ENCODE assay signal across 8 cellular contexts in the genomic region with DNA sequence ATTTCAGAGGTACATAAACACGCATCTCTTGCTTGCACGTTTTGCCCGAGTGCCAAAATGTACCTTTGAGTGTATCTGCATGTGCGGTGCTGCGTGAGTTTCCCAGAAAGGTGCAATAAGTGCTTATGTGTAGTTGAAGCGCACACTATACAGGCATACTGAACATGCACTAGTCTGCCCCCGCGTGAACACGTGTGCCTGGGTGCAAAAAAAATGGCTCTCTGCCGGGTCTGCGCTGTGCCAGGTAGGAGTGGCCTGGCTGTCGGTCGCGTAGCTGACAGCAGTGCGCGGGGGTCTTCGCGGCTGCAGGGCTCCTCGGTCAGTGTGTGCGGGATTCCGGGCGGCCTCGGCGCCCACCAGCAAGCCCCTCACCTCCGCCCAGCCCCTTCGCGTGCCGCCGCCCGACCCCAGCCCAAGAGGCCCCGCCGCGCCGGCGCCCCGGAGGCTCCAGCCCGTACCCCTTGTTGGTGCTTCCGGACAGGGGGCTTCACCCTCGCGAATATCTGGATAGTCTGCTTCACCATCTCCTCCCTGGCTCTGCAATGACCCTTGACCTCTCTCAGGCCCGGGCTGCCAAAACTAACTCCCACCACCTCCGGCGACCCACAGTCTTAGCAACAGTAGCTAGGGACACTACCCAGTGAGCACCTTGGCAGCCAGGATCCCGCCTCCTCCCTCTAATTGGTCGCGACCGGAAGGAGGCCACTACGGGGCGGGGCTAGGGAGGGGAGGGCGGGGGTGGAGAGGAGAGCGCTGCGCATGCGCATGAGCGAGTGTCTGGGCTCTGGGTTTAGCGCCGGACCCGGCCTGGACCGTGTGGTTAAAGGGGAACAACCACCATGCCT. TPM values are rescaled to one million over a fixed set of nuclear protein-coding genes. Genes with fewer than 3 reads are reported as not detected.
DNase-seq lines count a peak whose midpoint lies in the region; ATAC-seq and TF ChIP-seq lines count a peak whose summit lies in the region.

A gene with protein sequence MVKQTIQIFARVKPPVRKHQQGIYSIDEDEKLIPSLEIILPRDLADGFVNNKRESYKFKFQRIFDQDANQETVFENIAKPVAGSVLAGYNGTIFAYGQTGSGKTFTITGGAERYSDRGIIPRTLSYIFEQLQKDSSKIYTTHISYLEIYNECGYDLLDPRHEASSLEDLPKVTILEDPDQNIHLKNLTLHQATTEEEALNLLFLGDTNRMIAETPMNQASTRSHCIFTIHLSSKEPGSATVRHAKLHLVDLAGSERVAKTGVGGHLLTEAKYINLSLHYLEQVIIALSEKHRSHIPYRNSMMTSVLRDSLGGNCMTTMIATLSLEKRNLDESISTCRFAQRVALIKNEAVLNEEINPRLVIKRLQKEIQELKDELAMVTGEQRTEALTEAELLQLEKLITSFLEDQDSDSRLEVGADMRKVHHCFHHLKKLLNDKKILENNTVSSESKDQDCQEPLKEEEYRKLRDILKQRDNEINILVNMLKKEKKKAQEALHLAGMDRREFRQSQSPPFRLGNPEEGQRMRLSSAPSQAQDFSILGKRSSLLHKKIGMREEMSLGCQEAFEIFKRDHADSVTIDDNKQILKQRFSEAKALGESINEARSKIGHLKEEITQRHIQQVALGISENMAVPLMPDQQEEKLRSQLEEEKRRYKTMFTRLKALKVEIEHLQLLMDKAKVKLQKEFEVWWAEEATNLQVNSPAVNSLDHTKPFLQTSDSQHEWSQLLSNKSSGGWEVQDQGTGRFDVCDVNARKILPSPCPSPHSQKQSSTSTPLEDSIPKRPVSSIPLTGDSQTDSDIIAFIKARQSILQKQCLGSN (minus strand): TSS at position 622 of the 845 bp plus-strand sequence. CDS start 98 bp downstream, at position 524.

- H3K27me3 ChIP-seq in HUES48 (ENCODE audit: control insufficient read depth, insufficient read depth, low read length), result no peaks in the 10 kb centered on the region

- no peak within 1 kb of the TSS for H3K9ac ChIP-seq in HUES48 (ENCODE audit: low read depth, low read length)

- H3K4me1 ChIP-seq in HUES48 (ENCODE audit: control insufficient read depth, insufficient read depth, low read length), result 0 out of 2 replicates have a peak, but pooled peaks cover 2% of the 10 kb centered on the region

- H3K9me3 Mint-ChIP-seq in natural killer cell treated with Interleukin-12 subunit alpha and Interleukin-12 subunit beta and Interleukin-15 and Interleukin-18, amount 100 ng/mL, for 72 hours, result no peaks in the 10 kb centered on the region
- H3K9me3 Mint-ChIP-seq in stimulated activated naive B cell treated with anti-CD40 and anti-IgM and Interleukin-4, amounts not matched to agents 10 μg/mL and 1 μg/mL and 100 μg/mL, for 72 hours, result no peaks in the 10 kb centered on the region

- no peak within 1 kb of the TSS for H3K27ac Mint-ChIP-seq in natural killer cell treated with Interleukin-12 subunit alpha and Interleukin-12 subunit beta and Interleukin-15 and Interleukin-18, amount 100 ng/mL, for 72 hours
- peak within 1 kb of the TSS; percentile 92 for H3K27ac Mint-ChIP-seq in stimulated activated naive B cell treated with anti-CD40 and anti-IgM and Interleukin-4, amounts not matched to agents 10 μg/mL and 1 μg/mL and 100 μg/mL, for 72 hours

- H3K36me3 Mint-ChIP-seq in natural killer cell treated with Interleukin-12 subunit alpha and Interleukin-12 subunit beta and Interleukin-15 and Interleukin-18, amount 100 ng/mL, for 72 hours, result no peaks in the 10 kb centered on the region
- no peaks in the 10 kb centered on the region for H3K36me3 Mint-ChIP-seq in stimulated activated naive B cell treated with anti-CD40 and anti-IgM and Interleukin-4, amounts not matched to agents 10 μg/mL and 1 μg/mL and 100 μg/mL, for 72 hours

- H3K4me3 Mint-ChIP-seq in natural killer cell treated with Interleukin-12 subunit alpha and Interleukin-12 subunit beta and Interleukin-15 and Interleukin-18, amount 100 ng/mL, for 72 hours, result peak within 1 kb of the TSS; percentile 89
- H3K4me3 Mint-ChIP-seq in stimulated activated naive B cell treated with anti-CD40 and anti-IgM and Interleukin-4, amounts not matched to agents 10 μg/mL and 1 μg/mL and 100 μg/mL, for 72 hours, result peak within 1 kb of the TSS; percentile 94 to 99

- no peaks in the 10 kb centered on the region for H3K36me3 ChIP-seq in HUES48 (ENCODE audit: control insufficient read depth, insufficient read depth, low read length)

- DNase-seq in COLO668 (lab: John Stamatoyannopoulos, UW; ENCODE audit: unreplicated experiment) (peak; percentile 90), OCI-M2 (lab: John Stamatoyannopoulos, UW; ENCODE audit: unreplicated experiment) (peak; percentile 58), fibroblast of the aortic adventitia (ENCODE audit: low read depth) (peak; percentile 66)
- peak; percentile 85 for DNase-seq in activated effector memory CD4-positive, alpha-beta T cell treated with anti-CD3 and anti-CD28 coated beads, Interleukin-2, amount 50 U/mL, for 16 hours
- peak; percentile 81 for DNase-seq in natural killer cell treated with Interleukin-12 subunit alpha and Interleukin-12 subunit beta and Interleukin-15 and Interleukin-18, amount 100 ng/mL, for 72 hours (ENCODE audit: low spot score)
- DNase-seq in stimulated activated naive B cell treated with anti-CD40 and anti-IgM and Interleukin-4, amounts not matched to agents 10 μg/mL and 1 μg/mL and 100 μg/mL, for 72 hours, result peak; percentile 78

- peaks cover 0 to 3% of the 10 kb centered on the region in 2 donors for H3K4me1 Mint-ChIP-seq in natural killer cell treated with Interleukin-12 subunit alpha and Interleukin-12 subunit beta and Interleukin-15 and Interleukin-18, amount 100 ng/mL, for 72 hours (ENCODE audit: low read depth in 2 of 2)
- H3K4me1 Mint-ChIP-seq in stimulated activated naive B cell treated with anti-CD40 and anti-IgM and Interleukin-4, amounts not matched to agents 10 μg/mL and 1 μg/mL and 100 μg/mL, for 72 hours, result peaks cover 4 to 15% of the 10 kb centered on the region in 2 donors

- H3K27ac ChIP-seq in HUES48 (ENCODE audit: low read depth, low read length), result no peak within 1 kb of the TSS

- H3K27me3 Mint-ChIP-seq in natural killer cell treated with Interleukin-12 subunit alpha and Interleukin-12 subunit beta and Interleukin-15 and Interleukin-18, amount 100 ng/mL, for 72 hours, result peaks cover 0 to 3% of the 10 kb centered on the region in 2 donors
- H3K27me3 Mint-ChIP-seq in stimulated activated naive B cell treated with anti-CD40 and anti-IgM and Interleukin-4, amounts not matched to agents 10 μg/mL and 1 μg/mL and 100 μg/mL, for 72 hours, result peaks cover 10 to 17% of the 10 kb centered on the region in 2 donors

- peak; percentile 99 for ATAC-seq in GM21381 (IDR thresholded peaks at IDR 0.05; ENCODE audit: unreplicated experiment)
- peak; percentile 99 to 100 for ATAC-seq in natural killer cell treated with Interleukin-12 subunit alpha and Interleukin-12 subunit beta and Interleukin-15 and Interleukin-18, amount 100 ng/mL, for 72 hours
- peak; percentile 99 for ATAC-seq in stimulated activated naive B cell treated with anti-CD40 and anti-IgM and Interleukin-4, amounts not matched to agents 10 μg/mL and 1 μg/mL and 100 μg/mL, for 72 hours (replicated peaks)

- no peaks in the 10 kb centered on the region for H3K9me3 ChIP-seq in HUES48 (ENCODE audit: control insufficient read depth, insufficient read depth, low read length)

- H3K4me3 ChIP-seq in HUES48 (ENCODE audit: low read depth, low read length) (peak within 1 kb of the TSS; percentile 76), fibroblast of the aortic adventitia (ENCODE audit: low read depth, low read length) (peak within 1 kb of the TSS; percentile 66)

- no peak for TF ChIP-seq CTCF in fibroblast of the aortic adventitia (IDR thresholded peaks at IDR 0.05; ENCODE audit: insufficient read depth, low read length)

RNA-seq across cellular contexts. Expression of the gene that starts here (rescaled TPM):
- total RNA-seq in fibroblast of the aortic adventitia (ENCODE audit: low replicate concordance), result 0.08 and 0.27 TPM in 2 replicates
- not detected for total RNA-seq in natural killer cell treated with Interleukin-12 subunit alpha and Interleukin-12 subunit beta and Interleukin-15 and Interleukin-18, amount 100 ng/mL, for 72 hours

Comparison
In these comparisons a context has a peak if more than half of its experiments do, and no peak if none do; other contexts are left out.
1. Peak in DNase-seq and H3K4me3 ChIP-seq in fibroblast of the aortic adventitia; RNA of the gene not detected or under 1 TPM.
2. Peak in DNase-seq and ATAC-seq in natural killer cell treated with Interleukin-12 subunit alpha and Interleukin-12 subunit beta and Interleukin-15 and Interleukin-18, amount 100 ng/mL, for 72 hours; RNA of the gene not detected or under 1 TPM.